Comparison of ENCODE assay signal across 8 cellular contexts in the genomic region with DNA sequence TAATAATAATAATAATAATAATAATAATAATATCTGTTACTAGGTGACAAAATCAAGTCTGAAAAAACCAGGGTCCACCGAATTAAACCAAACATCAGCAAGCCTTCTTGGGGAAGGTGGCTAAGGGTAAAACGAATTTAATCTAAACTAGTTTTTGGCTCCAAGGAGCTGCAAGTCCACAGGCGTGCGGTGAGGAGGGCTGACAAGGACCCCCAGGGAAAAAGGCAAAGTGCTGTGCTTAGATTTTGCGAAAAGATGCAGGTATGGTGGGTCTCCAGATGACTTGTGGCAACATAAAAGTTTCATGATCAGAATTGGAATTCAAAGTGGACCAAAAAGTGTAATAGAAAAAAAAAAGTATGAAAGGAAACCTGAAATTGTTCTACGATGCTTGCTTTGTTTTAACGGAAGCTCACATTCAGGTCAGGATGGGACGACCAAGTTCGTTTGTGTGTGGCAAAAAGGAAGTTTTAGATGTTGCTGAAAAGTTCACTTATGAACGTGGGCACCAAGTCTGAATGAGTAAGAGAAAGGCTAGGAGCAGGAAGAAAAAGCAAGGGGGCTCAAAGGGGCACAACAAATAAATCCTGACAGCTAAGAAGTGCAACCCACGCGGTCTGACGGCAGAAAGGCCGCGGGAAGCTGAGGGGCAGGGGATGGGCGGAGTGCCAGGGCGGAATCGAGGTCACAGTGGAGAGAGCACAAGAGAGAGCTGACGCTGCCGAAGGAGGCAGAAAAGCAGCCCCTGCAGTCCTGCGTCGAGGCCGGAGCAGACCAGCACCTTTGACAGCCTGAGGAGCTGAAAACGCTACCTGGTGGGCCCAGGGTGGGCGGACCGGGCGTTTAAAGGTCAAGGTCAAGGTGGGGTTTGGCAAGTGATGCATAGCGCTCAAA. TPM values are rescaled to one million over a fixed set of nuclear protein-coding genes. Genes with fewer than 3 reads are reported as not detected.
DNase-seq lines count a peak whose midpoint lies in the region; ATAC-seq and TF ChIP-seq lines count a peak whose summit lies in the region.

No MANE protein-coding gene starts in this region.

- peak; percentile 49 to 84 (median 72) for DNase-seq in CD8-positive, alpha-beta T cell
- DNase-seq in HAP-1 (ENCODE audit: low spot score in 2 of 2), result peak; percentile 55 to 89
- DNase-seq in Peyer's patch, result peak; percentile 79 to 89 (median 83)
- DNase-seq in activated T-helper 1 cell treated with anti-CD3 and anti-CD28 coated beads, Interleukin-2, amount 50 U/mL, for 16 hours (ENCODE audit: low read depth in 1 of 2, low spot score in 1 of 2), result peak; percentile 44 to 58
- DNase-seq in fibroblast of peridontal ligament (ENCODE audit: extremely low read depth), result peak; percentile 57
- DNase-seq in stimulated activated naive CD8-positive, alpha-beta T cell treated with anti-CD3 and anti-CD28 coated beads, Interleukin-15, amount 100 ng/mL, for 72 hours, result peak; percentile 78 to 87

- CTCF ChIA-PET in CD8-positive, alpha-beta T cell (lab: Charles Lee), result interaction anchor here (0.8 to 25.1 kb wide), 11 partner anchors 10 to 62 kb away, joined by 3 to 622 read pairs (median 9); partner anchors contain the start of genes GLYCTK, PPM1M and TWF2

- no peaks in the 10 kb centered on the region for H3K9me3 Mint-ChIP-seq in CD8-positive, alpha-beta T cell
- no peaks in the 10 kb centered on the region for H3K9me3 Mint-ChIP-seq in stimulated activated naive CD8-positive, alpha-beta T cell treated with anti-CD3 and anti-CD28 coated beads, Interleukin-15, amount 100 ng/mL, for 72 hours

- peak overlapping the region; percentile 99 for H3K27ac Mint-ChIP-seq in CD8-positive, alpha-beta T cell
- peak overlapping the region; percentile 93 to 98 for H3K27ac Mint-ChIP-seq in stimulated activated naive CD8-positive, alpha-beta T cell treated with anti-CD3 and anti-CD28 coated beads, Interleukin-15, amount 100 ng/mL, for 72 hours

- peak overlapping the region; percentile 97 for H3K9ac ChIP-seq in neural cell (ENCODE audit: low read length)

- POLR2A ChIA-PET in CD8-positive, alpha-beta T cell (lab: Charles Lee), result interaction anchor here (0.7 to 17.9 kb wide), 16 partner anchors 11 to 1941 kb away, joined by 3 to 685 read pairs (median 6); partner anchors contain the start of genes GLYCTK, PPM1M, TLR9 and TWF2

- H3K27ac ChIP-seq in CD8-positive, alpha-beta T cell (ENCODE audit: low read depth, low read length), result peak overlapping the region; percentile 79
- H3K27ac ChIP-seq in Peyer's patch (peak overlapping the region; percentile 95 to 100 (median 97)), neural cell (ENCODE audit: low read length) (peak overlapping the region; percentile 93)

- ATAC-seq in CD8-positive, alpha-beta T cell, result peak; percentile 17
- peak; percentile 50 for ATAC-seq in stimulated activated naive CD8-positive, alpha-beta T cell treated with anti-CD3 and anti-CD28 coated beads, Interleukin-15, amount 100 ng/mL, for 72 hours
- ATAC-seq in HG02588 (IDR thresholded peaks at IDR 0.05; ENCODE audit: unreplicated experiment), result no peak

- peak overlapping the region; percentile 65 for H3K4me3 ChIP-seq in CD8-positive, alpha-beta T cell (ENCODE audit: low read depth, low read length)
- H3K4me3 ChIP-seq in HAP-1, result peak overlapping the region; percentile 78
- H3K4me3 ChIP-seq in Peyer's patch, result peak overlapping the region; percentile 69 to 99 (median 80)
- peak overlapping the region; percentile 72 for H3K4me3 ChIP-seq in neural cell (ENCODE audit: low read length)

- H4K20me1 ChIP-seq in neural cell (ENCODE audit: insufficient read depth), result peaks cover 13% of the 10 kb centered on the region

- H3K9me2 ChIP-seq in neural cell (ENCODE audit: insufficient read depth, low read length), result no peaks in the 10 kb centered on the region

- peaks cover 58% of the 10 kb centered on the region for H3K79me2 ChIP-seq in neural cell (replicated peaks; ENCODE audit: insufficient read depth, low read length)

- no peak for TF ChIP-seq RAD21 in neural cell (conservative IDR thresholded peaks at IDR 0.05)

- H3K4me2 ChIP-seq in neural cell (ENCODE audit: low read length), result peak overlapping the region; percentile 75

- no peak for TF ChIP-seq EP300 in neural cell (conservative IDR thresholded peaks at IDR 0.05; ENCODE audit: poor library complexity, severe bottlenecking)

- peaks cover 47% of the 10 kb centered on the region for H3K36me3 Mint-ChIP-seq in CD8-positive, alpha-beta T cell

- H3K27me3 ChIP-seq in CD8-positive, alpha-beta T cell (ENCODE audit: insufficient read depth, low read length), result no peaks in the 10 kb centered on the region
- H3K27me3 ChIP-seq in HAP-1 (ENCODE audit: low read depth) (no peaks in the 10 kb centered on the region), Peyer's patch (no peaks in the 10 kb centered on the region), neural cell (ENCODE audit: insufficient read depth, low read depth, low read length) (no peaks in the 10 kb centered on the region)

- H3F3A ChIP-seq in neural cell (ENCODE audit: insufficient read depth, low read length, poor library complexity, severe bottlenecking), result no peaks in the 10 kb centered on the region

- peaks cover 73% of the 10 kb centered on the region for H3K4me1 Mint-ChIP-seq in CD8-positive, alpha-beta T cell (ENCODE audit: low read depth)
- peaks cover 61% of the 10 kb centered on the region for H3K4me1 Mint-ChIP-seq in stimulated activated naive CD8-positive, alpha-beta T cell treated with anti-CD3 and anti-CD28 coated beads, Interleukin-15, amount 100 ng/mL, for 72 hours

- H2AFZ ChIP-seq in neural cell (ENCODE audit: low read depth, low read length), result no peak overlapping the region

- TF ChIP-seq POLR2A in Peyer's patch (IDR thresholded peaks at IDR 0.05), result peak in 1 of 2 donors; percentile 46

- intact Hi-C loops in CD8-positive, alpha-beta T cell (cut with DNase I, micrococcal nuclease), result loop anchor here in 1 of 2 experiments (5.0 to 10.0 kb wide), 2 partner anchors 57 to 220 kb away; partner anchors contain the start of gene DUSP7

- no peaks in the 10 kb centered on the region for H3K36me3 ChIP-seq in CD8-positive, alpha-beta T cell (ENCODE audit: insufficient read depth, low read length)
- H3K36me3 ChIP-seq in HAP-1 (replicated peaks) (peaks cover 47% of the 10 kb centered on the region), Peyer's patch (no peaks in the 10 kb centered on the region), neural cell (ENCODE audit: insufficient read depth, low read length) (no peaks in the 10 kb centered on the region)

- peak overlapping the region; percentile 94 for H3K4me3 Mint-ChIP-seq in CD8-positive, alpha-beta T cell
- peak overlapping the region; percentile 91 to 95 for H3K4me3 Mint-ChIP-seq in stimulated activated naive CD8-positive, alpha-beta T cell treated with anti-CD3 and anti-CD28 coated beads, Interleukin-15, amount 100 ng/mL, for 72 hours

- H3K9me3 ChIP-seq in CD8-positive, alpha-beta T cell (ENCODE audit: low read length), result no peaks in the 10 kb centered on the region
- H3K9me3 ChIP-seq in HAP-1 (no peaks in the 10 kb centered on the region), Peyer's patch (no peaks in the 10 kb centered on the region), neural cell (ENCODE audit: low read length) (no peaks in the 10 kb centered on the region)

- in situ Hi-C loops in HAP-1 (cut with MboI; ENCODE audit: low sequenced_read_pairs), result no loop called here

- peaks cover 48% of the 10 kb centered on the region for H3K4me1 ChIP-seq in CD8-positive, alpha-beta T cell (ENCODE audit: insufficient read depth, low read length)
- H3K4me1 ChIP-seq in HAP-1, result peaks cover 36% of the 10 kb centered on the region
- peaks cover 0 to 58% (median 13%) of the 10 kb centered on the region in 4 donors for H3K4me1 ChIP-seq in Peyer's patch

- no peaks in the 10 kb centered on the region for H3K27me3 Mint-ChIP-seq in CD8-positive, alpha-beta T cell (ENCODE audit: low read depth)
- H3K27me3 Mint-ChIP-seq in stimulated activated naive CD8-positive, alpha-beta T cell treated with anti-CD3 and anti-CD28 coated beads, Interleukin-15, amount 100 ng/mL, for 72 hours, result no peaks in the 10 kb centered on the region

- no peak for TF ChIP-seq CTCF in CD8-positive, alpha-beta T cell (IDR thresholded peaks at IDR 0.05)
- TF ChIP-seq CTCF in Peyer's patch (IDR thresholded peaks at IDR 0.05) (no peak), neural cell (IDR thresholded peaks at IDR 0.05; ENCODE audit: poor library complexity, severe bottlenecking) (no peak)

TF ChIP-seq in neural cell, 6 proteins besides CTCF, POLR2A, EP300 and RAD21 (continues in another document):
- TF ChIP-seq POLR2AphosphoS5 (IDR thresholded peaks at IDR 0.05), result peak; percentile 13
- no peak for TF ChIP-seq EZH2 (IDR thresholded peaks at IDR 0.05; ENCODE audit: borderline replicate concordance, insufficient read depth, low read length, poor library complexity, severe bottlenecking)

RNA-seq across cellular contexts. Expression of gene WDR82, which starts 1.1 kb away (rescaled TPM):
- 100 to 1,000 TPM; 115 to 117 TPM for total RNA-seq in CD8-positive, alpha-beta T cell
- 10 to 100 TPM; 29.7 to 44.0 (median 38.3) TPM for total RNA-seq in Peyer's patch
- 151 and 163 TPM in 2 replicates for polyA plus RNA-seq in neural cell
- polyA minus RNA-seq in neural cell, result 225 TPM in 2 replicates

RNA-seq across cellular contexts. Expression of gene GLYCTK, which starts 10.3 kb away (rescaled TPM):
- 10 to 100 TPM; 27.1 to 28.1 TPM for total RNA-seq in CD8-positive, alpha-beta T cell
- total RNA-seq in Peyer's patch, result 100 to 1,000 TPM in 3 of 4 donors, 10 to 100 TPM in 1; 89.1 to 274 (median 224) TPM
- 5.0 and 5.8 TPM in 2 replicates for polyA plus RNA-seq in neural cell
- 2.4 and 2.8 TPM in 2 replicates for polyA minus RNA-seq in neural cell

RNA-seq across cellular contexts. Expression of gene PPM1M, which starts 31.8 kb away (rescaled TPM):
- total RNA-seq in CD8-positive, alpha-beta T cell, result 10 to 100 TPM; 43.9 to 46.9 TPM
- 10 to 100 TPM in 1 of 4 donors, 1 to 10 TPM in 3; 4.0 to 32.2 (median 6.7) TPM for total RNA-seq in Peyer's patch
- polyA plus RNA-seq in neural cell, result 1.1 and 1.6 TPM in 2 replicates
- polyA minus RNA-seq in neural cell, result 0.81 TPM in 1 of 2 replicates, not detected in the other

RNA-seq across cellular contexts. Expression of gene TWF2, which starts 38.4 kb away (rescaled TPM):
- total RNA-seq in CD8-positive, alpha-beta T cell, result 10 to 100 TPM; 31.1 to 31.2 TPM
- total RNA-seq in Peyer's patch, result 10 to 100 TPM; 46.2 to 68.8 (median 59.3) TPM
- polyA plus RNA-seq in neural cell, result 58.5 and 61.7 TPM in 2 replicates
- 49.4 and 53.4 TPM in 2 replicates for polyA minus RNA-seq in neural cell

RNA-seq across cellular contexts. Expression of gene DNAH1, which starts 38.8 kb away (rescaled TPM):
- total RNA-seq in CD8-positive, alpha-beta T cell, result 10 to 100 TPM; 42.2 to 45.5 TPM
- 100 to 1,000 TPM in 1 of 4 donors, 10 to 100 TPM in 3; 19.3 to 103 (median 64.2) TPM for total RNA-seq in Peyer's patch
- 5.4 and 6.0 TPM in 2 replicates for polyA plus RNA-seq in neural cell
- 5.3 and 5.8 TPM in 2 replicates for polyA minus RNA-seq in neural cell
